Comparison of ENCODE assay signal across 12 cellular contexts in the genomic region with DNA sequence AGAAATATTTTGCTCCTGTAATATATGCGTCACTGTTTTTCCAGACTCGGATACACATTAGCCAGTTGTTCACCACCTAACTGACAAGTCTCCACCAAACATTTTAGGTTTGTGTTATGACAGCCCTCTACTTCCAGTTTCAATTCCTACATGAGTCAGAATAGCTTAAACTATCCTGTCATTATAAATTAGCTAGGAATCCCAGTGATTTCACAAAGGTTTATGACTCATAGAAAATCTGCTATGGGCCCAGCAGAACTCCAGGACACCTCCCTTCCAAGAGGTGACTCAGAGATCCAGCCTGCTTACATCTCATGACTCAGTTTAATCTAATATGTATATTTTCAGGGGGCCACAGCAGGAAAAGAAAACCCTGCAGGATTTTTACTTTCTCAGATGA. TPM values are rescaled to one million over a fixed set of nuclear protein-coding genes. Genes with fewer than 3 reads are reported as not detected.
A peak's percentile ranks its signal among the peaks of the same experiment; 100 is the strongest.
DNase-seq lines count a peak whose midpoint lies in the region; TF ChIP-seq lines count a peak whose summit lies in the region.
"Had no signal": no experiment of that assay in that cellular context is flagged by ENCODE, and none has a peak within 500 bp of the region (broad histone marks: within the 10 kb centered on the region; RNA-seq: fewer than 3 reads in every experiment).

No MANE protein-coding gene starts in this region.

- peaks cover 7 to 15% of the 10 kb centered on the region in 2 experiments for H3K4me1 Mint-ChIP-seq in H9

- no peak overlapping the region for H3K27ac Mint-ChIP-seq in H9
- H3K27ac Mint-ChIP-seq: activated CD4-positive, alpha-beta memory T cell treated with anti-CD3 and anti-CD28 coated beads for 36 hours; dendritic cell treated with granulocyte-macrophage colony-stimulating factor and Interleukin-4, amounts not matched to agents 40 ng/mL and 50 ng/mL, for 4 days had no signal

- no peak overlapping the region for H3K27ac ChIP-seq in H9 (ENCODE audit: insufficient read length, low read depth, low read length)

- H3K9me3 ChIP-seq in H9 (ENCODE audit: control insufficient read depth, low read depth, low read length), result no peaks in the 10 kb centered on the region

- no peak overlapping the region for H3K4ac ChIP-seq in H9 (ENCODE audit: low read depth, low read length)

- H3K27me3 Mint-ChIP-seq in H9 (ENCODE audit: low read depth), result no peaks in the 10 kb centered on the region; the same call in 1 of the 2 replicates
- H3K27me3 Mint-ChIP-seq: activated CD4-positive, alpha-beta memory T cell treated with anti-CD3 and anti-CD28 coated beads for 36 hours; dendritic cell treated with granulocyte-macrophage colony-stimulating factor and Interleukin-4, amounts not matched to agents 40 ng/mL and 50 ng/mL, for 4 days had no signal

- H4K91ac ChIP-seq in H9 (ENCODE audit: insufficient read length, low read depth, low read length), result no peak overlapping the region

- WGBS in H9 (ENCODE audit: extremely low coverage, insufficient read length, low lambda C conversion rate), result no CpG with 5 or more reads among the region's 2 CpGs

- no peak overlapping the region for H3K56ac ChIP-seq in H9 (ENCODE audit: insufficient read length, low read depth, low read length)

- H4K5ac ChIP-seq in H9 (ENCODE audit: insufficient read length, low read depth, low read length), result no peak overlapping the region

- H3K23me2 ChIP-seq in H9 (ENCODE audit: insufficient read length, low read depth, low read length, poor library complexity, severe bottlenecking), result no peaks in the 10 kb centered on the region

- H3K14ac ChIP-seq in H9 (ENCODE audit: insufficient read depth, low read length), result no peak overlapping the region

- no peak; the same call in 1 of the 2 replicates for TF ChIP-seq RAD21 in Ishikawa (IDR thresholded peaks at IDR 0.05; ENCODE audit: low read depth)

- no peak overlapping the region for H3T11ph ChIP-seq in H9 (ENCODE audit: low read length)

- peaks cover 21% of the 10 kb centered on the region in 2 experiments for H3K9me3 Mint-ChIP-seq in H9

- H2BK12ac ChIP-seq in H9 (ENCODE audit: insufficient read length, low read depth, low read length), result no peak overlapping the region

- no peak overlapping the region for H3K9ac ChIP-seq in H9 (ENCODE audit: extremely low read depth, insufficient read length, low read length)

- H2AFZ ChIP-seq in H9 (ENCODE audit: low read length), result no peak overlapping the region

- H3K36me3 Mint-ChIP-seq in H9 (ENCODE audit: insufficient read depth in 1 of 3, low read depth in 3 of 3), result peaks cover 6 to 27% (median 10%) of the 10 kb centered on the region in 3 experiments
- H3K36me3 Mint-ChIP-seq: activated CD4-positive, alpha-beta memory T cell treated with anti-CD3 and anti-CD28 coated beads for 36 hours had no signal

- peak; percentile 90 for DNase-seq in AG08395 (ENCODE audit: low spot score)
- peak; percentile 92 for DNase-seq in astrocyte of the hippocampus (ENCODE audit: low read depth, low spot score)
- peak; percentile 99 for DNase-seq in kidney tubule cell (ENCODE audit: low spot score)
- no peak for DNase-seq in medulla oblongata (ENCODE audit: extremely low spot score)
- no peak for DNase-seq in H9
- DNase-seq in Ammon's horn (ENCODE audit: low spot score), result no peak
- no peak for DNase-seq in activated gamma-delta T cell (lab: John Stamatoyannopoulos, UW)
- DNase-seq: activated CD4-positive, alpha-beta memory T cell treated with anti-CD3 and anti-CD28 coated beads for 36 hours; Caco-2; NCI-H524 had no signal

- no peak overlapping the region for H2BK20ac ChIP-seq in H9 (ENCODE audit: low read depth, low read length, poor library complexity, severe bottlenecking)

- no peak overlapping the region for H2BK15ac ChIP-seq in H9 (ENCODE audit: low read depth, low read length)

- H3K27me3 ChIP-seq in H9 (ENCODE audit: insufficient read depth, low read length), result no peaks in the 10 kb centered on the region

- peak; percentile 77; the same call in 1 of the 2 replicates for TF ChIP-seq EP300 in Ishikawa (IDR thresholded peaks at IDR 0.05; ENCODE audit: borderline replicate concordance)

- no peaks in the 10 kb centered on the region for H3K79me2 ChIP-seq in H9 (ENCODE audit: insufficient read depth, low read length)

- no peaks in the 10 kb centered on the region for H3K4me1 ChIP-seq in H9 (ENCODE audit: insufficient read depth, low read length)
- H3K4me1 ChIP-seq: Caco-2 had no signal

- TF ChIP-seq CTCF in H9 (conservative IDR thresholded peaks at IDR 0.05), result no peak

- H3K4me3 Mint-ChIP-seq in H9, result no peak overlapping the region
- H3K4me3 Mint-ChIP-seq: activated CD4-positive, alpha-beta memory T cell treated with anti-CD3 and anti-CD28 coated beads for 36 hours; dendritic cell treated with granulocyte-macrophage colony-stimulating factor and Interleukin-4, amounts not matched to agents 40 ng/mL and 50 ng/mL, for 4 days had no signal

- H2BK5ac ChIP-seq in H9 (ENCODE audit: insufficient read length, low read length), result no peak overlapping the region

- no peak overlapping the region for H2BK120ac ChIP-seq in H9 (ENCODE audit: low read depth, low read length, poor library complexity, severe bottlenecking)

- no peak overlapping the region for H2AK5ac ChIP-seq in H9 (ENCODE audit: insufficient read length, low read length)

- H4K20me1 ChIP-seq in H9 (ENCODE audit: control insufficient read depth, insufficient read depth, insufficient read length), result no peaks in the 10 kb centered on the region

- H3K23ac ChIP-seq in H9 (ENCODE audit: insufficient read length, low read depth, low read length), result no peak overlapping the region

- H3K79me1 ChIP-seq in H9 (ENCODE audit: insufficient read depth, low read depth, low read length, poor library complexity, severe bottlenecking), result no peaks in the 10 kb centered on the region

- no peak overlapping the region for H3K4me2 ChIP-seq in H9 (ENCODE audit: insufficient read depth, insufficient read length, low read length)

- H3K18ac ChIP-seq in H9 (ENCODE audit: insufficient read length, low read depth, low read length), result no peak overlapping the region

- no peak overlapping the region for H4K8ac ChIP-seq in H9 (replicated peaks; ENCODE audit: insufficient read length, low read depth, low read length)

TF ChIP-seq in Ishikawa, 13 proteins besides CTCF, POLR2A, EP300 and RAD21:
- TF ChIP-seq ZBTB7A (IDR thresholded peaks at IDR 0.05; ENCODE audit: low read depth) (no peak), TCF12 (IDR thresholded peaks at IDR 0.05; ENCODE audit: low read depth) (peak; percentile 62), FOXM1 (IDR thresholded peaks at IDR 0.05; ENCODE audit: borderline replicate concordance, low read depth) (peak; percentile 69), EGR1 (IDR thresholded peaks at IDR 0.05) (no peak), NFIC (IDR thresholded peaks at IDR 0.05) (peak; percentile 20; the same call in 1 of the 2 replicates), TEAD4 (IDR thresholded peaks at IDR 0.05) (peak; percentile 77)
- TF ChIP-seq, protein P1, sequence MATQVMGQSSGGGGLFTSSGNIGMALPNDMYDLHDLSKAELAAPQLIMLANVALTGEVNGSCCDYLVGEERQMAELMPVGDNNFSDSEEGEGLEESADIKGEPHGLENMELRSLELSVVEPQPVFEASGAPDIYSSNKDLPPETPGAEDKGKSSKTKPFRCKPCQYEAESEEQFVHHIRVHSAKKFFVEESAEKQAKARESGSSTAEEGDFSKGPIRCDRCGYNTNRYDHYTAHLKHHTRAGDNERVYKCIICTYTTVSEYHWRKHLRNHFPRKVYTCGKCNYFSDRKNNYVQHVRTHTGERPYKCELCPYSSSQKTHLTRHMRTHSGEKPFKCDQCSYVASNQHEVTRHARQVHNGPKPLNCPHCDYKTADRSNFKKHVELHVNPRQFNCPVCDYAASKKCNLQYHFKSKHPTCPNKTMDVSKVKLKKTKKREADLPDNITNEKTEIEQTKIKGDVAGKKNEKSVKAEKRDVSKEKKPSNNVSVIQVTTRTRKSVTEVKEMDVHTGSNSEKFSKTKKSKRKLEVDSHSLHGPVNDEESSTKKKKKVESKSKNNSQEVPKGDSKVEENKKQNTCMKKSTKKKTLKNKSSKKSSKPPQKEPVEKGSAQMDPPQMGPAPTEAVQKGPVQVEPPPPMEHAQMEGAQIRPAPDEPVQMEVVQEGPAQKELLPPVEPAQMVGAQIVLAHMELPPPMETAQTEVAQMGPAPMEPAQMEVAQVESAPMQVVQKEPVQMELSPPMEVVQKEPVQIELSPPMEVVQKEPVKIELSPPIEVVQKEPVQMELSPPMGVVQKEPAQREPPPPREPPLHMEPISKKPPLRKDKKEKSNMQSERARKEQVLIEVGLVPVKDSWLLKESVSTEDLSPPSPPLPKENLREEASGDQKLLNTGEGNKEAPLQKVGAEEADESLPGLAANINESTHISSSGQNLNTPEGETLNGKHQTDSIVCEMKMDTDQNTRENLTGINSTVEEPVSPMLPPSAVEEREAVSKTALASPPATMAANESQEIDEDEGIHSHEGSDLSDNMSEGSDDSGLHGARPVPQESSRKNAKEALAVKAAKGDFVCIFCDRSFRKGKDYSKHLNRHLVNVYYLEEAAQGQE (IDR thresholded peaks at IDR 0.05; ENCODE audit: low read depth), result no peak
TF ChIP-seq in Ishikawa: peak in this region for 4.

RNA-seq across cellular contexts. Expression of a gene that starts 17.4 kb away (rescaled TPM):
- 8.4 and 10.1 TPM in 2 replicates for total RNA-seq in H9 (2021)
- total RNA-seq: activated CD4-positive, alpha-beta memory T cell treated with anti-CD3 and anti-CD28 coated beads for 36 hours had no signal

Comparison
In these comparisons a context has a peak if more than half of its experiments do, and no peak if none do; other contexts are left out.
1. DNase-seq: peak in AG08395 (single experiment), astrocyte of the hippocampus (single experiment) and kidney tubule cell (single experiment); none in medulla oblongata (single experiment), H9 (single experiment), Ammon's horn (single experiment) and activated gamma-delta T cell (single experiment).